In genomic region chr5:57768771-57769170, GRCh38 we compare ENCODE assay signal across 19 cellular contexts.
"Had no signal": no experiment of that assay in that cellular context is flagged by ENCODE, and none has a peak within 500 bp of the region (broad histone marks: within the 10 kb centered on the region; RNA-seq: fewer than 3 reads in every experiment).

No MANE protein-coding gene starts in this region.

- H3K27ac ChIP-seq: dorsolateral prefrontal cortex, ovary, psoas muscle, stomach, testis, tibial artery had no signal

- H3K9me3 ChIP-seq: ovary, psoas muscle, stomach, testis, tibial artery had no signal

- H3K4me1 ChIP-seq: psoas muscle, stomach, testis had no signal

- DNase-seq: central memory CD4-positive, alpha-beta T cell; dorsolateral prefrontal cortex; effector CD4-positive, alpha-beta T cell; mesendoderm; naive thymus-derived CD8-positive, alpha-beta T cell; nephron progenitor cell; nucleus accumbens; ovary; posterior cingulate gyrus; psoas muscle; right cardiac atrium; stimulated activated CD4-positive, alpha-beta T cell treated with anti-CD3 and anti-CD28 coated beads, Interleukin-2, amount 100 ng/mL, for 24 hours; stimulated activated CD4-positive, alpha-beta T cell treated with anti-CD3 and anti-CD28 coated beads, Interleukin-4, amount 100 ng/mL, for 24 hours; stimulated activated naive CD4-positive, alpha-beta T cell treated with Interleukin-2 at 50 U/mL for 16 hours; stomach; substantia nigra; testis; tibial artery had no signal

- H3K27me3 ChIP-seq: dorsolateral prefrontal cortex, ovary, stomach, testis, tibial artery had no signal

- ATAC-seq: naive thymus-derived CD8-positive, alpha-beta T cell; psoas muscle; right cardiac atrium; stimulated activated effector memory CD8-positive, alpha-beta T cell treated with anti-CD3 and anti-CD28 coated beads, Interleukin-12 subunit alpha, Interleukin-12 subunit beta, amount 100 ng/mL, for 72 hours had no signal

- H3K4me3 ChIP-seq: dorsolateral prefrontal cortex, ovary, psoas muscle, stomach, testis, tibial artery had no signal

- H3K36me3 ChIP-seq: ovary, stomach, tibial artery had no signal
